30 cellular contexts compared by ENCODE assay signal in the genomic region with DNA sequence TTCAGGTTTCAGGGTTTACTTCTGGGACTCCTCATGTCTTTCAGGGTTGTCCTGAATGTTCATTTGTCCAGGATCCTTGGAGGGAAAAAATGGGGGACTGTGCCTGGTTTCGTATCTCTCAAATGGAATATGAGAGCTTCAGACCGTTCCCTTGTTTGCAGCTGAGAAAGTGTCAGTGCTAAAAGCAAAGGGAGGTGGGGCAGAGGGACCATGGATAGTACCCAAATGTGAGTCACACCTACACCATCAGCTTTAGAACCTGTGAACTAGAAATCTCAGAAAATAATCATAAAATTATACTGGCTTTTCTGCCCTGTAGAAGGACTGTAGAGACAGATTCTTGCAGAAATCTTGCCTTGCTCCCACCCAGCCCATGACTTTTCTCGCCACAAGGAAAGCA.
DNase-seq lines count a peak whose midpoint lies in the region; ATAC-seq, FAIRE-seq and TF ChIP-seq lines count a peak whose summit lies in the region.
"Had no signal": no experiment of that assay in that cellular context is flagged by ENCODE, and none has a peak within 500 bp of the region (broad histone marks: within the 10 kb centered on the region; RNA-seq: fewer than 3 reads in every experiment).

No MANE protein-coding gene starts in this region.

- H3K79me2 ChIP-seq in GM12878 (ENCODE audit: control insufficient read depth, insufficient read depth, low read length) = no peaks in the 10 kb centered on the region
- H3K79me2 ChIP-seq: parathyroid adenoma had no signal

- CTCF ChIA-PET in GM12878 (lab: Yijun Ruan, JAX) = interaction anchor here (1.1 to 2.8 kb wide), 2 partner anchors 13 to 19 kb away, joined by 3 to 10 read pairs; no protein-coding TSS in a partner anchor

- H3K36me3 ChIP-seq in GM12878 (ENCODE audit: control insufficient read depth in 2 of 2, insufficient read depth in 2 of 2, low read length in 1 of 2) = no peaks in the 10 kb centered on the region
- no peaks in the 10 kb centered on the region for H3K36me3 ChIP-seq in spleen
- H3K36me3 ChIP-seq: breast epithelium, heart left ventricle, lower lobe of right lung, right atrium auricular region, SJSA1, tibial nerve had no signal

- DNase-seq in GM12878 (ENCODE audit: low read depth, low spot score) (no peak), spleen (no peak), NCI-H1417 treated with DMSO at 0.1 percent for 48 hours (lab: John Stamatoyannopoulos, UW) (no peak), NCI-H128 (lab: John Stamatoyannopoulos, UW; ENCODE audit: unreplicated experiment) (no peak), posterior vena cava (ENCODE audit: low spot score) (no peak)
- DNase-seq: activated CD4-positive, alpha-beta T cell treated with anti-CD3 and anti-CD28 coated beads for 36 hours; activated CD8-positive, alpha-beta T cell treated with anti-CD3 and anti-CD28 coated beads, Interleukin-2, amount 10 ng/mL, durations not matched to agents 7 days and 5 days; DMS79 treated with DMSO at 0.1 percent for 48 hours; effector CD8-positive, alpha-beta T cell; erythroblast; heart left ventricle; kidney; lower lobe of right lung; mucosa of descending colon; NK-92 treated with Interleukin-12 subunit alpha and Interleukin-12 subunit beta, amount 100 ng/mL, for 24 hours; stimulated activated CD4-positive, alpha-beta T cell treated with anti-CD3 and anti-CD28 coated beads, Interleukin-2, amount 100 ng/mL, for 24 hours; T-helper 17 cell had no signal

- H3K27me3 ChIP-seq in GM12878 (replicated peaks in 1 of 2; ENCODE audit: control insufficient read depth in 2 of 2, insufficient read depth in 2 of 2, low read length in 1 of 2) = no peaks in the 10 kb centered on the region; a peak in 1 of 4 replicates
- no peaks in the 10 kb centered on the region for H3K27me3 ChIP-seq in spleen (replicated peaks in 1 of 7)
- H3K27me3 ChIP-seq: breast epithelium, right atrium auricular region, SJSA1, tibial nerve had no signal

- in situ Hi-C loops in GM12878 (cut with MboI) = no loop called here

- no peaks in the 10 kb centered on the region for H4K20me1 ChIP-seq in GM12878 (ENCODE audit: control insufficient read depth, insufficient read depth)

- TF ChIP-seq POLR2A in GM12878 (IDR thresholded peaks at IDR 0.05; ENCODE audit: low read depth, low read length) = no peak
- TF ChIP-seq POLR2A in spleen (IDR thresholded peaks at IDR 0.05) = no peak

- no TSS peak for BruUV-seq in GM12878 (replicated peaks; lab: Mats Ljungman, UMichigan)

- SMC1A ChIA-PET in GM12878 (lab: Charles Lee; ENCODE audit: uncharacterized antibody, unreplicated experiment) = interaction anchor here (0.7 to 0.8 kb wide), 2 partner anchors 15 to 23 kb away, joined by 3 to 4 read pairs; no protein-coding TSS in a partner anchor

- FAIRE-seq in GM12878 (lab: Jason Lieb, UNC) = no peak
- FAIRE-seq: colon, GM18507, kidney had no signal

- H3K4me2 ChIP-seq in GM12878 (ENCODE audit: control insufficient read depth, insufficient read depth) = no peak overlapping the region; the same call in 1 of the 2 replicates
- H3K4me2 ChIP-seq: KMS-11, smooth muscle cell had no signal

- TF ChIP-seq CTCF in GM12878 (IDR thresholded peaks at IDR 0.05 in 2 of 3, conservative IDR thresholded peaks at IDR 0.05 in 1 of 3; ENCODE audit: control insufficient read depth in 2 of 3, extremely low read depth in 1 of 3, insufficient read depth in 1 of 3, low read depth in 3 of 3, low read length in 3 of 3) (no peak), spleen (IDR thresholded peaks at IDR 0.05 in 8 of 11, conservative IDR thresholded peaks at IDR 0.05 in 3 of 11) (no peak)

- H2AFZ ChIP-seq in GM12878 (ENCODE audit: control insufficient read depth, low read depth, low read length) = no peak overlapping the region

- RAD21 ChIA-PET in GM12878 (lab: Charles Lee; ENCODE audit: unreplicated experiment) = interaction anchor here (1.0 to 1.3 kb wide), 2 partner anchors 11 to 198 kb away, joined by 4 read pairs; no protein-coding TSS in a partner anchor

- H3K4me3 ChIP-seq in GM12878 (no peak overlapping the region), spleen (no peak overlapping the region)
- H3K4me3 ChIP-seq: breast epithelium, heart left ventricle, lower lobe of right lung, mucosa of descending colon, right atrium auricular region, SJSA1, smooth muscle cell, tibial nerve had no signal

- no peaks in the 10 kb centered on the region for H3K9me3 ChIP-seq in GM12878 (replicated peaks; ENCODE audit: control insufficient read depth, insufficient read depth, low read length)
- no peaks in the 10 kb centered on the region for H3K9me3 ChIP-seq in spleen
- H3K9me3 ChIP-seq: breast epithelium, heart left ventricle, lower lobe of right lung, mucosa of descending colon, right atrium auricular region, SJSA1, tibial nerve had no signal

- no peak overlapping the region for H3K9ac ChIP-seq in GM12878 (ENCODE audit: control insufficient read depth, insufficient read depth, low read length)
- H3K9ac ChIP-seq: KMS-11, parathyroid adenoma had no signal

- no peak for TF ChIP-seq EP300 in GM12878 (IDR thresholded peaks at IDR 0.05; ENCODE audit: borderline replicate concordance in 1 of 2, control insufficient read depth in 1 of 2, low read depth in 2 of 2, low read length in 2 of 2)

- POLR2A ChIA-PET in GM12878 (lab: Charles Lee) = interaction anchor here (1.2 kb wide), 1 partner anchor 9 kb away, joined by 3 read pairs; no protein-coding TSS in a partner anchor

- intact Hi-C loops in GM12878 (cut with micrococcal nuclease; ENCODE audit: unreplicated experiment) = no loop called here
- intact Hi-C loops in spleen (cut with DNase I; ENCODE audit: low total_unique reads) = no loop called here
- intact Hi-C loops in posterior vena cava (cut with DNase I) = no loop called here

- no peak overlapping the region for H3K27ac ChIP-seq in GM12878 (ENCODE audit: control insufficient read depth, insufficient read depth)
- H3K27ac ChIP-seq in spleen = peak overlapping the region in 6 of 8 donors; percentile 32 to 84 (median 58)
- H3K27ac ChIP-seq: breast epithelium, heart left ventricle, KMS-11, lower lobe of right lung, parathyroid adenoma, right atrium auricular region, SJSA1, tibial nerve had no signal

- no peaks in the 10 kb centered on the region for H3K4me1 ChIP-seq in GM12878 (ENCODE audit: control insufficient read depth, insufficient read depth, low read length)
- peaks cover 0 to 13% (median 0%) of the 10 kb centered on the region in 6 donors for H3K4me1 ChIP-seq in spleen
- H3K4me1 ChIP-seq: breast epithelium, heart left ventricle, lower lobe of right lung, right atrium auricular region, SJSA1, tibial nerve had no signal

- ATAC-seq in GM21367 (IDR thresholded peaks at IDR 0.05; ENCODE audit: unreplicated experiment) = peak; percentile 13
- ATAC-seq in HG03342 (IDR thresholded peaks at IDR 0.05; ENCODE audit: unreplicated experiment) = peak; percentile 11
- no peak for ATAC-seq in GM12878
- ATAC-seq: activated CD4-positive, alpha-beta T cell treated with anti-CD3 and anti-CD28 coated beads for 36 hours; activated CD8-positive, alpha-beta T cell treated with anti-CD3 and anti-CD28 coated beads, Interleukin-2, amount 10 ng/mL, durations not matched to agents 7 days and 5 days; activated naive CD4-positive, alpha-beta T cell treated with anti-CD3 and anti-CD28 coated beads, Interleukin-2, amount 50 U/mL, for 72 hours; natural killer cell treated with Interleukin-12 subunit alpha and Interleukin-12 subunit beta and Interleukin-15 and Interleukin-18, amount 100 ng/mL, for 72 hours; T-helper 17 cell had no signal

- TF ChIP-seq RAD21 in GM12878 (IDR thresholded peaks at IDR 0.05; ENCODE audit: insufficient read depth, low read depth, low read length) = no peak

- 30% methylated on average over 3 of the region's 3 CpGs for WGBS in GM12878 (ENCODE audit: insufficient coverage, insufficient replicate concordance, low lambda C conversion rate, missing lambda C conversion rate)
- 81 to 91% (median 89%) methylated on average over 3 of the region's 3 CpGs for WGBS in spleen, 5 donors

TF ChIP-seq in GM12878, 131 proteins besides CTCF, POLR2A, EP300 and RAD21:
- TF ChIP-seq, protein P1, sequence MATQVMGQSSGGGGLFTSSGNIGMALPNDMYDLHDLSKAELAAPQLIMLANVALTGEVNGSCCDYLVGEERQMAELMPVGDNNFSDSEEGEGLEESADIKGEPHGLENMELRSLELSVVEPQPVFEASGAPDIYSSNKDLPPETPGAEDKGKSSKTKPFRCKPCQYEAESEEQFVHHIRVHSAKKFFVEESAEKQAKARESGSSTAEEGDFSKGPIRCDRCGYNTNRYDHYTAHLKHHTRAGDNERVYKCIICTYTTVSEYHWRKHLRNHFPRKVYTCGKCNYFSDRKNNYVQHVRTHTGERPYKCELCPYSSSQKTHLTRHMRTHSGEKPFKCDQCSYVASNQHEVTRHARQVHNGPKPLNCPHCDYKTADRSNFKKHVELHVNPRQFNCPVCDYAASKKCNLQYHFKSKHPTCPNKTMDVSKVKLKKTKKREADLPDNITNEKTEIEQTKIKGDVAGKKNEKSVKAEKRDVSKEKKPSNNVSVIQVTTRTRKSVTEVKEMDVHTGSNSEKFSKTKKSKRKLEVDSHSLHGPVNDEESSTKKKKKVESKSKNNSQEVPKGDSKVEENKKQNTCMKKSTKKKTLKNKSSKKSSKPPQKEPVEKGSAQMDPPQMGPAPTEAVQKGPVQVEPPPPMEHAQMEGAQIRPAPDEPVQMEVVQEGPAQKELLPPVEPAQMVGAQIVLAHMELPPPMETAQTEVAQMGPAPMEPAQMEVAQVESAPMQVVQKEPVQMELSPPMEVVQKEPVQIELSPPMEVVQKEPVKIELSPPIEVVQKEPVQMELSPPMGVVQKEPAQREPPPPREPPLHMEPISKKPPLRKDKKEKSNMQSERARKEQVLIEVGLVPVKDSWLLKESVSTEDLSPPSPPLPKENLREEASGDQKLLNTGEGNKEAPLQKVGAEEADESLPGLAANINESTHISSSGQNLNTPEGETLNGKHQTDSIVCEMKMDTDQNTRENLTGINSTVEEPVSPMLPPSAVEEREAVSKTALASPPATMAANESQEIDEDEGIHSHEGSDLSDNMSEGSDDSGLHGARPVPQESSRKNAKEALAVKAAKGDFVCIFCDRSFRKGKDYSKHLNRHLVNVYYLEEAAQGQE (IDR thresholded peaks at IDR 0.05; ENCODE audit: low read depth, low read length) = peak; percentile 53; the same call in 1 of the 2 replicates
- no peak for TF ChIP-seq ZNF24 (IDR thresholded peaks at IDR 0.05)
- no peak for TF ChIP-seq POU2F2 (IDR thresholded peaks at IDR 0.05; ENCODE audit: borderline replicate concordance, low read depth, low read length)
- TF ChIP-seq BRCA1 (IDR thresholded peaks at IDR 0.05; ENCODE audit: low read depth, low read length) = no peak
- TF ChIP-seq ASH2L (IDR thresholded peaks at IDR 0.05; ENCODE audit: borderline replicate concordance, low read depth) = no peak
